ENCODE assay signal across 17 cellular contexts in the genomic region with DNA sequence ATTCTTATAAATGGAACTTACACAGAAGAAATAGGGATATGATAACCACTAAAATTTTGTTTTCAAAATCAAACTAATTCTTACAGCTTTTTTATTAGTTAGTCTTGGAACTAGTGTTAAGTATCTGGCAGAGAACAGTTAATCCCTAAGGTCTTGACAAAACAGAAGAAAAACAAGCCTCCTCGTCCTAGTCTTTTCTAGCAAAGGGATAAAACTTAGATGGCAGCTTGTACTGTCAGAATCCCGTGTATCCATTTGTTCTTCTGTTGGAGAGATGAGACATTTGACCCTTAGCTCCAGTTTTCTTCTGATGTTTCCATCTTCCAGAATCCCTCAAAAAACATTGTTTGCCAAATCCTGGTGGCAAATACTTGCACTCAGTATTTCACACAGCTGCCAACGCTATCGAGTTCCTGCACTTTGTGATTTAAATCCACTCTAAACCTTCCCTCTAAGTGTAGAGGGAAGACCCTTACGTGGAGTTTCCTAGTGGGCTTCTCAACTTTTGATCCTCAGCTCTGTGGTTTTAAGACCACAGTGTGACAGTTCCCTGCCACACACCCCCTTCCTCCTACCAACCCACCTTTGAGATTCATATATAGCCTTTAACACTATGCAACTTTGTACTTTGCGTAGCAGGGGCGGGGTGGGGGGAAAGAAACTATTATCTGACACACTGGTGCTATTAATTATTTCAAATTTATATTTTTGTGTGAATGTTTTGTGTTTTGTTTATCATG. TPM values are rescaled to one million over a fixed set of nuclear protein-coding genes. Genes with fewer than 3 reads are reported as not detected.
"Had no signal": no experiment of that assay in that cellular context is flagged by ENCODE, and none has a peak within 500 bp of the region (broad histone marks: within the 10 kb centered on the region; RNA-seq: fewer than 3 reads in every experiment).

No MANE protein-coding gene starts in this region.

- FAIRE-seq: keratinocyte had no signal

- H3K9me3 ChIP-seq: adrenal gland, left lung, thyroid gland had no signal

- H3K27me3 ChIP-seq: adrenal gland, dorsolateral prefrontal cortex, hepatocyte, left lung, thyroid gland had no signal

- H3K4me3 ChIP-seq: adrenal gland, dorsolateral prefrontal cortex, hepatocyte, left lung, thyroid gland had no signal

- H3K4me1 ChIP-seq: adrenal gland had no signal

- H3K27ac ChIP-seq: adrenal gland, dorsolateral prefrontal cortex, hepatocyte, left lung, thyroid gland had no signal

- ATAC-seq: activated CD4-positive, alpha-beta T cell treated with anti-CD3 and anti-CD28 coated beads for 36 hours; activated T-cell treated with anti-CD3 and anti-CD28 coated beads, Interleukin-2, amount 50 U/mL, for 4 hours; left lung; natural killer cell; T-helper 17 cell had no signal

- DNase-seq: activated CD4-positive, alpha-beta memory T cell treated with anti-CD3 and anti-CD28 coated beads, Interleukin-2, amount 10 ng/mL, durations not matched to agents 7 days and 5 days; activated CD4-positive, alpha-beta T cell treated with anti-CD3 and anti-CD28 coated beads for 36 hours; activated effector memory CD4-positive, alpha-beta T cell treated with Interleukin-2 at 50 U/mL for 16 hours; activated naive CD4-positive, alpha-beta T cell treated with anti-CD3 and anti-CD28 coated beads, Interleukin-2, amount 50 U/mL, for 16 hours; activated T-cell treated with anti-CD3 and anti-CD28 coated beads, Interleukin-2, amount 50 U/mL, for 4 hours; adrenal gland; dorsolateral prefrontal cortex; endodermal cell; left lung; natural killer cell; retina; stimulated activated CD4-positive, alpha-beta T cell treated with anti-CD3 and anti-CD28 coated beads, Interleukin-12 subunit alpha, Interleukin-12 subunit beta, amount 100 ng/mL, for 4 hours; stimulated activated CD4-positive, alpha-beta T cell treated with anti-CD3 and anti-CD28 coated beads, Interleukin-2, amount 100 ng/mL, for 24 hours; T-helper 17 cell; thyroid gland had no signal

RNA-seq across cellular contexts. Expression of a gene that starts 42.3 kb away (rescaled TPM):
- total RNA-seq: activated CD4-positive, alpha-beta memory T cell treated with anti-CD3 and anti-CD28 coated beads, Interleukin-2, amount 10 ng/mL, durations not matched to agents 7 days and 5 days; natural killer cell; T-helper 17 cell had no signal
